In the genomic region with DNA sequence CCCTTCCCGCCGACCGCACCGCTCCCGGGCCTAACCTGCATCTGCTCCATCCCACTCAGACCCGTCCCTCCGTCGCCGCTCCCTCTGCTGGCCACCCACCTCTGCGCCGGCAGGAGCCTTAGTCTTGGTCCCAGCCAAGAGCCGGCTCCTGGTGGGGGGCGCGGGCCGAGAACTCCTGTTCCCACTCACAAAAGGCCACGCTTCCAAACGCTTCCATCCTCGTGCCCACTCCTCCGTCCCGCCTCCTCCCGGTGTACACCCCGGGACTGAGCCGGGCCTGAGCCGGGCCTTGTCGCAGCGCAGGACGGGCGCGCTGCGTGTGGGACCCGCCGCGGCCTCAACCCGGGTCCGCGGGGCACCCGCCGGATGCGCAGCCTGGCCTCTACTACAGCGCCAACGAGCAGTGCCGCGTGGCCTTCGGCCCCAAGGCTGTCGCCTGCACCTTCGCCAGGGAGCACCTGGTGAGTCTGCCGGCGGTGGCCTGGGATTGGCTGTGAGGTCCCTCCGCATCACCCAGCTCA, we compare ENCODE assay signal across 8 cellular contexts. TPM values are rescaled to one million over a fixed set of nuclear protein-coding genes. Genes with fewer than 3 reads are reported as not detected.
DNase-seq lines count a peak whose midpoint lies in the region; ATAC-seq, FAIRE-seq and TF ChIP-seq lines count a peak whose summit lies in the region.

No MANE protein-coding gene starts in this region.

- TF ChIP-seq POLR2A in K562 (conservative IDR thresholded peaks at IDR 0.05) = no peak

- POLR2A ChIA-PET in K562 (lab: Yijun Ruan, JAX) = interaction anchor here (0.6 kb wide), 1 partner anchor 11 kb away, joined by 4 read pairs; no protein-coding TSS in a partner anchor

- CTCF ChIA-PET in K562 (lab: Yijun Ruan, JAX; ENCODE audit: low intra/inter-chr PET ratio) = interaction anchor here (0.5 kb wide), 1 partner anchor 703 kb away, joined by 3 read pairs; no protein-coding TSS in a partner anchor

- no TSS peak for BruUV-seq in K562 (replicated peaks; lab: Mats Ljungman, UMichigan)

- H3K27ac ChIP-seq in K562 (ENCODE audit: extremely low read depth, low read depth, low read length) (no peak overlapping the region), left lung (no peak overlapping the region), SJCRH30 (no peak overlapping the region)

- no peak for FAIRE-seq in K562 (lab: Jason Lieb, UNC)

- intact Hi-C loops in K562 (cut with micrococcal nuclease) = no loop called here
- intact Hi-C loops in left lung (cut with DNase I) = no loop called here

- H3K79me2 ChIP-seq in K562 (ENCODE audit: control insufficient read depth, insufficient read depth, low read length) = no peaks in the 10 kb centered on the region

- no peak overlapping the region for H3K4me3 ChIP-seq in K562
- no peak overlapping the region for H3K4me3 ChIP-seq in left lung
- H3K4me3 ChIP-seq in SJCRH30 = no peak overlapping the region

- 0 out of 4 replicates have a peak, but pooled peaks of 1 of the 2 experiments have one; percentile 7 for TF ChIP-seq RAD21 in K562 (CRISPR knock-in tag; conservative IDR thresholded peaks at IDR 0.05 in 1 of 2, IDR thresholded peaks at IDR 0.05 in 1 of 2)

- no peak overlapping the region; a peak in 1 of 4 replicates for H3K9ac ChIP-seq in K562 (ENCODE audit: insufficient read depth in 1 of 2, low read depth in 2 of 2, low read length in 2 of 2)

- ATAC-seq in K562 (peak; percentile 82), left lung (peak; percentile 60)

- no peaks in the 10 kb centered on the region for H3K9me3 ChIP-seq in K562 (replicated peaks; ENCODE audit: control insufficient read depth, insufficient read depth, low read depth, low read length)
- no peaks in the 10 kb centered on the region for H3K9me3 ChIP-seq in left lung
- no peaks in the 10 kb centered on the region for H3K9me3 ChIP-seq in SJCRH30 (replicated peaks)

- TF ChIP-seq EP300 in K562 (IDR thresholded peaks at IDR 0.05; ENCODE audit: low read length) = no peak

- peaks cover 26 to 46% of the 10 kb centered on the region in 2 experiments for H3K27me3 ChIP-seq in K562 (ENCODE audit: control insufficient read depth in 2 of 2, insufficient read depth in 2 of 2, low read length in 2 of 2)
- H3K27me3 ChIP-seq in left lung = peaks cover 14 to 51% of the 10 kb centered on the region in 2 donors
- no peaks in the 10 kb centered on the region for H3K27me3 ChIP-seq in SJCRH30

- TF ChIP-seq CTCF in GM13977 (IDR thresholded peaks at IDR 0.05; ENCODE audit: extremely low read depth, insufficient read depth, missing control alignments) = peak; percentile 48
- peak; percentile 41 to 71 (median 50); a peak in 5 of 6 replicates for TF ChIP-seq CTCF in K562 (IDR thresholded peaks at IDR 0.05 in 2 of 3, conservative IDR thresholded peaks at IDR 0.05 in 1 of 3; ENCODE audit: insufficient read depth in 2 of 3, low read depth in 1 of 3, low read length in 3 of 3)
- TF ChIP-seq CTCF in left lung (IDR thresholded peaks at IDR 0.05) = peak in 1 of 2 donors; percentile 9

- H3K9me1 ChIP-seq in K562 (ENCODE audit: control insufficient read depth, insufficient read depth, low read length) = no peaks in the 10 kb centered on the region

- H3K36me3 ChIP-seq in K562 (ENCODE audit: control insufficient read depth, insufficient read depth, low read length) (no peaks in the 10 kb centered on the region), left lung (no peaks in the 10 kb centered on the region), SJCRH30 (no peaks in the 10 kb centered on the region)

- H3K4me1 ChIP-seq in K562 (replicated peaks in 1 of 2; ENCODE audit: control insufficient read depth in 2 of 2, insufficient read depth in 2 of 2, low read length in 2 of 2) (peaks cover 4 to 29% of the 10 kb centered on the region in 2 experiments; a peak in 2 of 5 replicates), left lung (peaks cover 0 to 9% of the 10 kb centered on the region in 2 donors), SJCRH30 (no peaks in the 10 kb centered on the region)

- H3K4me2 ChIP-seq in K562 (ENCODE audit: insufficient read depth, low read length) = no peak overlapping the region

- peak; percentile 68 for DNase-seq in AG08396 (ENCODE audit: low spot score)
- DNase-seq in GM13977 (ENCODE audit: low spot score) = peak; percentile 83
- DNase-seq in K562 (ENCODE audit: extremely low read depth in 1 of 4, low spot score in 3 of 4) = peak; percentile 67 to 79 (median 72)
- no peak for DNase-seq in left lung
- DNase-seq in SJCRH30 = no peak
- no peak for DNase-seq in CD1c-positive myeloid dendritic cell (ENCODE audit: extremely low spot score)
- DNase-seq in activated CD4-positive, CD25-positive, alpha-beta regulatory T cell (lab: John Stamatoyannopoulos, UW) = no peak
- DNase-seq in DMS79 (lab: John Stamatoyannopoulos, UW) = no peak

- H2AFZ ChIP-seq in K562 (ENCODE audit: low read depth, low read length) = no peak overlapping the region

- no peaks in the 10 kb centered on the region for H4K20me1 ChIP-seq in K562 (replicated peaks; ENCODE audit: control insufficient read depth, insufficient read depth, low read length)

- in situ Hi-C loops in GM13977 (cut with MboI; ENCODE audit: low pct_unique_long_range_greater_than_20kb, low sequenced_read_pairs, unreplicated experiment) = no loop called here
- in situ Hi-C loops in K562 (cut with MboI) = no loop called here

- 53% methylated on average over 35 of the region's 49 CpGs for WGBS in K562 (ENCODE audit: insufficient coverage, low coverage, missing lambda C conversion rate)

RNA-seq across cellular contexts. Expression of a gene that starts 7.5 kb away (rescaled TPM):
- 0.51 and 1.4 TPM in 2 replicates for total RNA-seq in K562 (2011; cell fraction: chromatin; rRNA removed; ENCODE audit: low replicate concordance)
- 0.53 and 0.83 TPM in 2 replicates for total RNA-seq in K562 (2011; cell fraction: nucleolus; rRNA removed)
- 0.44 and 1.4 TPM in 2 replicates for total RNA-seq in K562 (2011; cell fraction: nucleoplasm; rRNA removed)
- 0.04 TPM in 1 of 2 replicates, not detected in the other for total RNA-seq in K562 (2014; rRNA removed)
- not detected in 2 replicates for total RNA-seq in K562 (2014; rRNA removed; fragmentation: Illumina TruSeq; extraction: Trizol)
- 0.04 TPM in 1 of 2 replicates, not detected in the other for total RNA-seq in K562 (2015; rRNA removed; fragmentation: Illumina TruSeq; extraction: Trizol)
- total RNA-seq in K562 (2021) = 0.07 TPM in 1 of 2 replicates, not detected in the other
- polyA plus RNA-seq in K562 (2011; rRNA removed) = 0.16 and 0.20 TPM in 2 replicates
- 0.10 and 0.16 TPM in 2 replicates for polyA plus RNA-seq in K562 (2011; cell fraction: cytosol; rRNA removed)
- 1.2 and 1.3 TPM in 2 replicates for polyA plus RNA-seq in K562 (2011; cell fraction: nucleus; rRNA removed)
- 0.29 and 1.0 TPM in 2 replicates for polyA plus RNA-seq in K562 (2012)
- 0.03 TPM in 1 of 2 replicates, not detected in the other for polyA plus RNA-seq in K562 (2014; fragmentation: Illumina TruSeq; extraction: Trizol)
- not detected for polyA plus RNA-seq in K562 (2014; fragmentation: Nextera tagmentation; extraction: Ambion mirVana)
- 0.04 and 0.26 TPM in 2 replicates for polyA plus RNA-seq in K562 (2014; rRNA removed)
- polyA minus RNA-seq in K562 (2011; rRNA and poly(A)+ RNA removed) = not detected in 2 replicates
- polyA minus RNA-seq in K562 (2011; cell fraction: cytosol; rRNA and poly(A)+ RNA removed) = not detected in 2 replicates
- 0.33 and 0.40 TPM in 2 replicates for polyA minus RNA-seq in K562 (2011; cell fraction: nucleus; rRNA and poly(A)+ RNA removed)
- 1 to 10 TPM; 1.2 to 4.1 TPM for total RNA-seq in left lung
- 0.42 and 0.43 TPM in 2 replicates for total RNA-seq in SJCRH30 (2014; rRNA removed; shearing (Covaris generic))

RNA-seq across cellular contexts. Expression of a gene that starts 11.9 kb away (rescaled TPM):
- 33.3 and 49.1 TPM in 2 replicates for total RNA-seq in K562 (2011; cell fraction: chromatin; rRNA removed; ENCODE audit: low replicate concordance)
- 33.0 and 38.9 TPM in 2 replicates for total RNA-seq in K562 (2011; cell fraction: nucleolus; rRNA removed)
- total RNA-seq in K562 (2011; cell fraction: nucleoplasm; rRNA removed) = 25.6 and 35.8 TPM in 2 replicates
- total RNA-seq in K562 (2014; rRNA removed) (70.5 and 72.9 TPM in 2 replicates), K562 (2014; rRNA removed; fragmentation: Illumina TruSeq; extraction: Trizol) (19.6 and 21.6 TPM in 2 replicates), K562 (2015; rRNA removed; fragmentation: Illumina TruSeq; extraction: Trizol) (31.1 and 31.3 TPM in 2 replicates), K562 (2021) (56.4 and 57.9 TPM in 2 replicates), left lung (10 to 100 TPM; 16.9 to 23.4 TPM)
- polyA plus RNA-seq in K562 (2011; rRNA removed) (23.9 and 29.2 TPM in 2 replicates), K562 (2014; fragmentation: Illumina TruSeq; extraction: Trizol) (40.9 and 45.1 TPM in 2 replicates), K562 (2014; fragmentation: Nextera tagmentation; extraction: Ambion mirVana) (1 to 10 TPM; 3.4 to 5.0 TPM), K562 (2014; rRNA removed) (58.8 and 62.3 TPM in 2 replicates)
- 26.2 and 39.1 TPM in 2 replicates for polyA plus RNA-seq in K562 (2011; cell fraction: cytosol; rRNA removed)
- polyA plus RNA-seq in K562 (2011; cell fraction: nucleus; rRNA removed) = 19.8 and 27.2 TPM in 2 replicates
- polyA plus RNA-seq in K562 (2012) = 22.0 and 39.1 TPM in 2 replicates
- polyA minus RNA-seq in K562 (2011; rRNA and poly(A)+ RNA removed) = 22.5 and 31.4 TPM in 2 replicates
- polyA minus RNA-seq in K562 (2011; cell fraction: cytosol; rRNA and poly(A)+ RNA removed) = 17.9 and 24.8 TPM in 2 replicates
- polyA minus RNA-seq in K562 (2011; cell fraction: nucleus; rRNA and poly(A)+ RNA removed) = 13.6 and 16.7 TPM in 2 replicates
- 39.5 and 41.0 TPM in 2 replicates for total RNA-seq in SJCRH30 (2014; rRNA removed; shearing (Covaris generic))

RNA-seq across cellular contexts. Expression of a gene that starts 30.1 kb away (rescaled TPM):
- total RNA-seq in K562 (2011; cell fraction: chromatin; rRNA removed; ENCODE audit: low replicate concordance) = 2.9 and 4.1 TPM in 2 replicates
- 3.4 and 4.7 TPM in 2 replicates for total RNA-seq in K562 (2011; cell fraction: nucleolus; rRNA removed)
- total RNA-seq in K562 (2011; cell fraction: nucleoplasm; rRNA removed) = 3.2 and 5.5 TPM in 2 replicates
- total RNA-seq in K562 (2014; rRNA removed) = 1.1 and 1.2 TPM in 2 replicates
- total RNA-seq in K562 (2014; rRNA removed; fragmentation: Illumina TruSeq; extraction: Trizol) = 0.11 and 0.13 TPM in 2 replicates
- total RNA-seq in K562 (2015; rRNA removed; fragmentation: Illumina TruSeq; extraction: Trizol) = 0.54 and 0.64 TPM in 2 replicates
- total RNA-seq in K562 (2021) = 1.4 and 1.8 TPM in 2 replicates
- polyA plus RNA-seq in K562 (2011; rRNA removed) = 0.87 and 1.2 TPM in 2 replicates
- 0.77 and 1.1 TPM in 2 replicates for polyA plus RNA-seq in K562 (2011; cell fraction: cytosol; rRNA removed)
- polyA plus RNA-seq in K562 (2011; cell fraction: nucleus; rRNA removed) = 1.3 and 2.3 TPM in 2 replicates
- 0.89 and 3.8 TPM in 2 replicates for polyA plus RNA-seq in K562 (2012)
- polyA plus RNA-seq in K562 (2014; fragmentation: Illumina TruSeq; extraction: Trizol) = 0.16 and 0.37 TPM in 2 replicates
- polyA plus RNA-seq in K562 (2014; fragmentation: Nextera tagmentation; extraction: Ambion mirVana) = not detected
- 1.1 and 1.4 TPM in 2 replicates for polyA plus RNA-seq in K562 (2014; rRNA removed)
- 0.57 and 0.70 TPM in 2 replicates for polyA minus RNA-seq in K562 (2011; rRNA and poly(A)+ RNA removed)
- 0.67 and 0.82 TPM in 2 replicates for polyA minus RNA-seq in K562 (2011; cell fraction: cytosol; rRNA and poly(A)+ RNA removed)
- 1.7 and 1.8 TPM in 2 replicates for polyA minus RNA-seq in K562 (2011; cell fraction: nucleus; rRNA and poly(A)+ RNA removed)
- 10 to 100 TPM; 26.2 to 48.4 TPM for total RNA-seq in left lung
- total RNA-seq in SJCRH30 (2014; rRNA removed; shearing (Covaris generic)) = 12.1 and 13.6 TPM in 2 replicates

RNA-seq across cellular contexts. Expression of a gene that starts 49.2 kb away (rescaled TPM):
- 0.32 and 1.7 TPM in 2 replicates for total RNA-seq in K562 (2011; cell fraction: chromatin; rRNA removed; ENCODE audit: low replicate concordance)
- 1.2 and 1.8 TPM in 2 replicates for total RNA-seq in K562 (2011; cell fraction: nucleolus; rRNA removed)
- total RNA-seq in K562 (2011; cell fraction: nucleoplasm; rRNA removed) = 0.53 and 1.3 TPM in 2 replicates
- 0.09 and 0.41 TPM in 2 replicates for total RNA-seq in K562 (2014; rRNA removed)
- 0.04 and 0.06 TPM in 2 replicates for total RNA-seq in K562 (2014; rRNA removed; fragmentation: Illumina TruSeq; extraction: Trizol)
- total RNA-seq in K562 (2015; rRNA removed; fragmentation: Illumina TruSeq; extraction: Trizol) = 0.04 TPM in 1 of 2 replicates, not detected in the other
- total RNA-seq in K562 (2021) = 0.16 and 0.38 TPM in 2 replicates
- 0.08 and 0.22 TPM in 2 replicates for polyA plus RNA-seq in K562 (2011; rRNA removed)
- polyA plus RNA-seq in K562 (2011; cell fraction: cytosol; rRNA removed) = 0.19 and 0.58 TPM in 2 replicates
- polyA plus RNA-seq in K562 (2011; cell fraction: nucleus; rRNA removed) = 0.32 and 0.61 TPM in 2 replicates
- polyA plus RNA-seq in K562 (2012) = 0.17 and 0.24 TPM in 2 replicates
- polyA plus RNA-seq in K562 (2014; fragmentation: Illumina TruSeq; extraction: Trizol) = not detected in 2 replicates
- polyA plus RNA-seq in K562 (2014; fragmentation: Nextera tagmentation; extraction: Ambion mirVana) = not detected
- 0.27 and 0.39 TPM in 2 replicates for polyA plus RNA-seq in K562 (2014; rRNA removed)
- polyA minus RNA-seq in K562 (2011; rRNA and poly(A)+ RNA removed) = 0.09 and 0.21 TPM in 2 replicates
- 0.48 and 0.64 TPM in 2 replicates for polyA minus RNA-seq in K562 (2011; cell fraction: cytosol; rRNA and poly(A)+ RNA removed)
- polyA minus RNA-seq in K562 (2011; cell fraction: nucleus; rRNA and poly(A)+ RNA removed) = 0.81 and 1.4 TPM in 2 replicates
- 10 to 100 TPM in 1 of 2 donors, 1 to 10 TPM in 1; 7.8 to 22.4 TPM for total RNA-seq in left lung
- total RNA-seq in SJCRH30 (2014; rRNA removed; shearing (Covaris generic)) = 20.3 and 23.4 TPM in 2 replicates

RNA-seq across cellular contexts. Expression of a gene that starts 53.5 kb away (rescaled TPM):
- 1.6 and 2.8 TPM in 2 replicates for total RNA-seq in K562 (2011; cell fraction: chromatin; rRNA removed; ENCODE audit: low replicate concordance)
- total RNA-seq in K562 (2011; cell fraction: nucleolus; rRNA removed) = 0.50 and 0.92 TPM in 2 replicates
- total RNA-seq in K562 (2011; cell fraction: nucleoplasm; rRNA removed) = 0.69 and 1.3 TPM in 2 replicates
- total RNA-seq in K562 (2014; rRNA removed) = 0.53 TPM in 1 of 2 replicates, not detected in the other
- total RNA-seq in K562 (2014; rRNA removed; fragmentation: Illumina TruSeq; extraction: Trizol) = 0.19 and 0.36 TPM in 2 replicates
- total RNA-seq in K562 (2015; rRNA removed; fragmentation: Illumina TruSeq; extraction: Trizol) = 0.26 and 0.65 TPM in 2 replicates
- total RNA-seq in K562 (2021) = 0.20 and 0.33 TPM in 2 replicates
- 0.60 and 1.2 TPM in 2 replicates for polyA plus RNA-seq in K562 (2011; rRNA removed)
- 0.60 and 0.85 TPM in 2 replicates for polyA plus RNA-seq in K562 (2011; cell fraction: cytosol; rRNA removed)
- 0.60 and 0.86 TPM in 2 replicates for polyA plus RNA-seq in K562 (2011; cell fraction: nucleus; rRNA removed)
- polyA plus RNA-seq in K562 (2012) = 0.82 and 1.7 TPM in 2 replicates
- 0.25 and 1.0 TPM in 2 replicates for polyA plus RNA-seq in K562 (2014; fragmentation: Illumina TruSeq; extraction: Trizol)
- polyA plus RNA-seq in K562 (2014; fragmentation: Nextera tagmentation; extraction: Ambion mirVana) = under 1 TPM in 1 of 2 experiments, not detected in 1; 0.10 TPM
- polyA plus RNA-seq in K562 (2014; rRNA removed) = 0.13 and 0.61 TPM in 2 replicates
- 0.39 and 0.81 TPM in 2 replicates for polyA minus RNA-seq in K562 (2011; rRNA and poly(A)+ RNA removed)
- polyA minus RNA-seq in K562 (2011; cell fraction: cytosol; rRNA and poly(A)+ RNA removed) = 0.86 TPM in 1 of 2 replicates, not detected in the other
- polyA minus RNA-seq in K562 (2011; cell fraction: nucleus; rRNA and poly(A)+ RNA removed) = 0.27 and 0.44 TPM in 2 replicates
- under 1 TPM; 0.82 to 0.99 TPM for total RNA-seq in left lung
- 1.7 and 1.8 TPM in 2 replicates for total RNA-seq in SJCRH30 (2014; rRNA removed; shearing (Covaris generic))

Comparison
In these comparisons a context has a peak if more than half of its experiments do, and no peak if none do; other contexts are left out.
1. DNase-seq: peak in AG08396 (single experiment), GM13977 (single experiment) and K562 (4 of 4); none in left lung (0 of 2), SJCRH30 (0 of 2), CD1c-positive myeloid dendritic cell (single experiment), activated CD4-positive, CD25-positive, alpha-beta regulatory T cell (0 of 4) and DMS79 (single experiment).